Comparison of ENCODE assay signal across 30 cellular contexts in genomic region chr2:30200875-30201274, GRCh38.
"Had no signal": no experiment of that assay in that cellular context is flagged by ENCODE, and none has a peak within 500 bp of the region (broad histone marks: within the 10 kb centered on the region; RNA-seq: fewer than 3 reads in every experiment).

No MANE protein-coding gene starts in this region.

- H3K4me3 Mint-ChIP-seq: naive B cell; naive thymus-derived CD8-positive, alpha-beta T cell; natural killer cell treated with Interleukin-12 subunit alpha and Interleukin-12 subunit beta and Interleukin-15 and Interleukin-18, amount 100 ng/mL, for 72 hours; neural progenitor cell; stimulated activated effector memory CD8-positive, alpha-beta T cell treated with anti-CD3 and anti-CD28 coated beads, Interleukin-12 subunit alpha, Interleukin-12 subunit beta, amount 100 ng/mL, for 72 hours; stimulated activated naive B cell treated with anti-CD40 and anti-IgM and Interleukin-4, amounts not matched to agents 10 μg/mL and 1 μg/mL and 100 μg/mL, for 72 hours; stimulated activated naive CD8-positive, alpha-beta T cell treated with anti-CD3 and anti-CD28 coated beads, Interleukin-15, Interleukin-2, amounts not matched to agents 100 ng/mL and 50 ng/mL, for 24 hours; type B pancreatic cell had no signal

- H3K27ac Mint-ChIP-seq: naive thymus-derived CD8-positive, alpha-beta T cell; natural killer cell treated with Interleukin-12 subunit alpha and Interleukin-12 subunit beta and Interleukin-15 and Interleukin-18, amount 100 ng/mL, for 72 hours; neural progenitor cell; progenitor cell of endocrine pancreas; stimulated activated effector memory CD8-positive, alpha-beta T cell treated with anti-CD3 and anti-CD28 coated beads, Interleukin-12 subunit alpha, Interleukin-12 subunit beta, amount 100 ng/mL, for 72 hours; stimulated activated naive B cell treated with anti-CD40 and anti-IgM and Interleukin-4, amounts not matched to agents 10 μg/mL and 1 μg/mL and 100 μg/mL, for 72 hours; stimulated activated naive CD8-positive, alpha-beta T cell treated with anti-CD3 and anti-CD28 coated beads, Interleukin-15, Interleukin-2, amounts not matched to agents 100 ng/mL and 50 ng/mL, for 24 hours; type B pancreatic cell had no signal

- H3K9me3 Mint-ChIP-seq: naive B cell; naive thymus-derived CD8-positive, alpha-beta T cell; natural killer cell treated with Interleukin-12 subunit alpha and Interleukin-12 subunit beta and Interleukin-15 and Interleukin-18, amount 100 ng/mL, for 72 hours; neural progenitor cell; stimulated activated effector memory CD8-positive, alpha-beta T cell treated with anti-CD3 and anti-CD28 coated beads, Interleukin-12 subunit alpha, Interleukin-12 subunit beta, amount 100 ng/mL, for 72 hours; stimulated activated naive B cell treated with anti-CD40 and anti-IgM and Interleukin-4, amounts not matched to agents 10 μg/mL and 1 μg/mL and 100 μg/mL, for 72 hours; stimulated activated naive CD8-positive, alpha-beta T cell treated with anti-CD3 and anti-CD28 coated beads, Interleukin-15, Interleukin-2, amounts not matched to agents 100 ng/mL and 50 ng/mL, for 24 hours; type B pancreatic cell had no signal

- H3K36me3 Mint-ChIP-seq: naive B cell; naive thymus-derived CD8-positive, alpha-beta T cell; natural killer cell treated with Interleukin-12 subunit alpha and Interleukin-12 subunit beta and Interleukin-15 and Interleukin-18, amount 100 ng/mL, for 72 hours; neural progenitor cell; stimulated activated effector memory CD8-positive, alpha-beta T cell treated with anti-CD3 and anti-CD28 coated beads, Interleukin-12 subunit alpha, Interleukin-12 subunit beta, amount 100 ng/mL, for 72 hours; type B pancreatic cell had no signal

- H3K4me1 Mint-ChIP-seq: neural progenitor cell; stimulated activated effector memory CD8-positive, alpha-beta T cell treated with anti-CD3 and anti-CD28 coated beads, Interleukin-12 subunit alpha, Interleukin-12 subunit beta, amount 100 ng/mL, for 72 hours had no signal

- H3K27ac ChIP-seq: neural progenitor cell, ovary, parathyroid adenoma, psoas muscle, right lobe of liver, skin epidermis, suprapubic skin, testis, upper lobe of right lung had no signal

- H3K27me3 ChIP-seq: neural progenitor cell, ovary, right lobe of liver, spleen, suprapubic skin, testis, tibial artery, transverse colon, upper lobe of right lung, uterus had no signal

- H3K36me3 ChIP-seq: neural progenitor cell, ovary, right lobe of liver, spleen, suprapubic skin, tibial artery, transverse colon, upper lobe of right lung, uterus had no signal

- H3K9me3 ChIP-seq: ovary, psoas muscle, right lobe of liver, spleen, suprapubic skin, testis, tibial artery, transverse colon, upper lobe of right lung, uterus had no signal

- H3K4me3 ChIP-seq: neural progenitor cell, ovary, psoas muscle, right lobe of liver, skin epidermis, smooth muscle cell, spleen, suprapubic skin, testis, tibial artery, transverse colon, upper lobe of right lung, uterus had no signal

- DNase-seq: naive B cell; naive thymus-derived CD8-positive, alpha-beta T cell; occipital lobe; ovary; posterior cingulate gyrus; psoas muscle; right cardiac atrium; right lobe of liver; spleen; stimulated activated CD4-positive, alpha-beta T cell treated with anti-CD3 and anti-CD28 coated beads, Interleukin-12 subunit alpha, Interleukin-12 subunit beta, amount 100 ng/mL, for 4 hours; stimulated activated CD4-positive, alpha-beta T cell treated with anti-CD3 and anti-CD28 coated beads, Interleukin-1b, Interleukin-23, amount 100 ng/mL, for 48 hours; stimulated activated CD4-positive, alpha-beta T cell treated with anti-CD3 and anti-CD28 coated beads, Interleukin-4, amount 100 ng/mL, for 24 hours; stimulated activated naive B cell treated with anti-CD40 and anti-IgM and Interleukin-4, amounts not matched to agents 10 μg/mL and 1 μg/mL and 100 μg/mL, for 72 hours; stimulated activated naive CD4-positive, alpha-beta T cell treated with Interleukin-2 at 50 U/mL for 16 hours; substantia nigra; testis; tibial artery; transverse colon; upper lobe of right lung; uterus had no signal

- H3K9ac ChIP-seq: neural progenitor cell, parathyroid adenoma had no signal

- H3K27me3 Mint-ChIP-seq: naive B cell; naive thymus-derived CD8-positive, alpha-beta T cell; natural killer cell treated with Interleukin-12 subunit alpha and Interleukin-12 subunit beta and Interleukin-15 and Interleukin-18, amount 100 ng/mL, for 72 hours; stimulated activated naive B cell treated with anti-CD40 and anti-IgM and Interleukin-4, amounts not matched to agents 10 μg/mL and 1 μg/mL and 100 μg/mL, for 72 hours; stimulated activated naive CD8-positive, alpha-beta T cell treated with anti-CD3 and anti-CD28 coated beads, Interleukin-15, Interleukin-2, amounts not matched to agents 100 ng/mL and 50 ng/mL, for 24 hours had no signal

- H3K4me1 ChIP-seq: neural progenitor cell, parathyroid adenoma, psoas muscle, right lobe of liver, suprapubic skin, testis, upper lobe of right lung had no signal
